Comparison of ENCODE assay signal across 2 cellular contexts in genomic region chr19:17867087-17867486, GRCh38.
TF ChIP-seq lines count a peak whose summit lies in the region.

No MANE protein-coding gene starts in this region.

TF ChIP-seq in A549, 52 proteins besides CTCF, POLR2A, EP300 and RAD21 (continued from another document):
- TF ChIP-seq REST (IDR thresholded peaks at IDR 0.05) (no peak), ZFP36 (IDR thresholded peaks at IDR 0.05; ENCODE audit: borderline replicate concordance, partially characterized antibody) (no peak), SREBF2 (IDR thresholded peaks at IDR 0.05) (no peak), GATA3 (IDR thresholded peaks at IDR 0.05; ENCODE audit: borderline replicate concordance) (no peak), TFCP2L1 (CRISPR knock-in tag; IDR thresholded peaks at IDR 0.05) (no peak), RARB (CRISPR knock-in tag; IDR thresholded peaks at IDR 0.05) (no peak), NR3C1 (IDR thresholded peaks at IDR 0.05) (no peak)

TF ChIP-seq in Ishikawa, 13 proteins besides CTCF, POLR2A, EP300 and RAD21 (continued from another document):
- no peak for TF ChIP-seq REST (IDR thresholded peaks at IDR 0.05; ENCODE audit: low read depth)
- TF ChIP-seq NFIC (IDR thresholded peaks at IDR 0.05) = 0 out of 2 replicates have a peak, but pooled peaks have one; percentile 28
- TF ChIP-seq ZBTB7A (IDR thresholded peaks at IDR 0.05; ENCODE audit: low read depth) = 0 out of 2 replicates have a peak, but pooled peaks have one; percentile 28
- TF ChIP-seq USF1 (IDR thresholded peaks at IDR 0.05) = no peak
- 0 out of 2 replicates have a peak, but pooled peaks have one; percentile 14 for TF ChIP-seq TEAD4 (IDR thresholded peaks at IDR 0.05)
- TF ChIP-seq CREB1 (IDR thresholded peaks at IDR 0.05; ENCODE audit: low read depth) = no peak
- TF ChIP-seq CEBPB (IDR thresholded peaks at IDR 0.05) = no peak
- TF ChIP-seq TAF1 (IDR thresholded peaks at IDR 0.05; ENCODE audit: low read depth) = no peak
- TF ChIP-seq EGR1 (IDR thresholded peaks at IDR 0.05) = no peak
- no peak for TF ChIP-seq YY1 (IDR thresholded peaks at IDR 0.05; ENCODE audit: low read depth)
TF ChIP-seq in Ishikawa: peak in this region for 3.
